1 cellular context compared by ENCODE assay signal in the genomic region with DNA sequence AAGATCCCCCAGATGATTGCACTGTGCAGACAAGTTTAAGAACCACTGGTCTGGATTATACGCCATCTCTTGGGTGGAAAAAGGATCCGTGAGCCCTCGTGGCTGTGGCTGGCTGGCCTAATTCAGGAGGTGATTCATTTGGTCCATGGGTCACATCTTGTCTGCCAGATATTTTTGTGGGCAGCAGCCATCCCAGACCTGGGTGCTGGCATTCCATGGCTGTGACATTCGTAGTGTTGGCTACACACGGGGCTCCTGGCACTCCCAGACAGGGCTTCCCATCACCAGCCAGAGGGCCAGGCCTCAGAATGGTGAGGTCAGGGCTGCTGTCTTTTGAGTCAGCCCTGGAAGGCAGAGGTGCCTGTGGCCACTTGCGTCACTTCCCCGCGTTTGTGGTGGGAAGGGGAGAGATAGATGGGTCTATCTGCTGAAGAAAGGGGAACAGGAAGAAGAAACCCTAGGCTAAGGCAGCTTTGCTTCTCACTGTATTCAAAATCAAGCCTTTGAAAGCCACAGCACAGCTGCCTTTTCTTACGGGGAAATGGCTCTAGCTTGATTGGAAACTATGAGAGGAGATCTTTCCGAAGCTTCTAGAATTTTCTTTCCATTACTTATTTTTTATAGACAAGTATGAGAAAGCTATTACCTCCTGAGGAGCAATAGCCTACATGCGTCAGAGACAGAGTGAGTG.
TF ChIP-seq lines count a peak whose summit lies in the region.

No MANE protein-coding gene starts in this region.

TF ChIP-seq in K562, 482 proteins besides CTCF, POLR2A, EP300 and RAD21 (continued from another document and continues in another):
- TF ChIP-seq, protein P1, sequence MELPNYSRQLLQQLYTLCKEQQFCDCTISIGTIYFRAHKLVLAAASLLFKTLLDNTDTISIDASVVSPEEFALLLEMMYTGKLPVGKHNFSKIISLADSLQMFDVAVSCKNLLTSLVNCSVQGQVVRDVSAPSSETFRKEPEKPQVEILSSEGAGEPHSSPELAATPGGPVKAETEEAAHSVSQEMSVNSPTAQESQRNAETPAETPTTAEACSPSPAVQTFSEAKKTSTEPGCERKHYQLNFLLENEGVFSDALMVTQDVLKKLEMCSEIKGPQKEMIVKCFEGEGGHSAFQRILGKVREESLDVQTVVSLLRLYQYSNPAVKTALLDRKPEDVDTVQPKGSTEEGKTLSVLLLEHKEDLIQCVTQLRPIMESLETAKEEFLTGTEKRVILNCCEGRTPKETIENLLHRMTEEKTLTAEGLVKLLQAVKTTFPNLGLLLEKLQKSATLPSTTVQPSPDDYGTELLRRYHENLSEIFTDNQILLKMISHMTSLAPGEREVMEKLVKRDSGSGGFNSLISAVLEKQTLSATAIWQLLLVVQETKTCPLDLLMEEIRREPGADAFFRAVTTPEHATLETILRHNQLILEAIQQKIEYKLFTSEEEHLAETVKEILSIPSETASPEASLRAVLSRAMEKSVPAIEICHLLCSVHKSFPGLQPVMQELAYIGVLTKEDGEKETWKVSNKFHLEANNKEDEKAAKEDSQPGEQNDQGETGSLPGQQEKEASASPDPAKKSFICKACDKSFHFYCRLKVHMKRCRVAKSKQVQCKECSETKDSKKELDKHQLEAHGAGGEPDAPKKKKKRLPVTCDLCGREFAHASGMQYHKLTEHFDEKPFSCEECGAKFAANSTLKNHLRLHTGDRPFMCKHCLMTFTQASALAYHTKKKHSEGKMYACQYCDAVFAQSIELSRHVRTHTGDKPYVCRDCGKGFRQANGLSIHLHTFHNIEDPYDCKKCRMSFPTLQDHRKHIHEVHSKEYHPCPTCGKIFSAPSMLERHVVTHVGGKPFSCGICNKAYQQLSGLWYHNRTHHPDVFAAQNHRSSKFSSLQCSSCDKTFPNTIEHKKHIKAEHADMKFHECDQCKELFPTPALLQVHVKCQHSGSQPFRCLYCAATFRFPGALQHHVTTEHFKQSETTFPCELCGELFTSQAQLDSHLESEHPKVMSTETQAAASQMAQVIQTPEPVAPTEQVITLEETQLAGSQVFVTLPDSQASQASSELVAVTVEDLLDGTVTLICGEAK (IDR thresholded peaks at IDR 0.05), result peak; percentile 54; the same call in 1 of the 2 replicates
- TF ChIP-seq, protein P1 (CRISPR knock-in tag; IDR thresholded peaks at IDR 0.05), result no peak
- TF ChIP-seq, protein P2, sequence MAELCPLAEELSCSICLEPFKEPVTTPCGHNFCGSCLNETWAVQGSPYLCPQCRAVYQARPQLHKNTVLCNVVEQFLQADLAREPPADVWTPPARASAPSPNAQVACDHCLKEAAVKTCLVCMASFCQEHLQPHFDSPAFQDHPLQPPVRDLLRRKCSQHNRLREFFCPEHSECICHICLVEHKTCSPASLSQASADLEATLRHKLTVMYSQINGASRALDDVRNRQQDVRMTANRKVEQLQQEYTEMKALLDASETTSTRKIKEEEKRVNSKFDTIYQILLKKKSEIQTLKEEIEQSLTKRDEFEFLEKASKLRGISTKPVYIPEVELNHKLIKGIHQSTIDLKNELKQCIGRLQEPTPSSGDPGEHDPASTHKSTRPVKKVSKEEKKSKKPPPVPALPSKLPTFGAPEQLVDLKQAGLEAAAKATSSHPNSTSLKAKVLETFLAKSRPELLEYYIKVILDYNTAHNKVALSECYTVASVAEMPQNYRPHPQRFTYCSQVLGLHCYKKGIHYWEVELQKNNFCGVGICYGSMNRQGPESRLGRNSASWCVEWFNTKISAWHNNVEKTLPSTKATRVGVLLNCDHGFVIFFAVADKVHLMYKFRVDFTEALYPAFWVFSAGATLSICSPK (IDR thresholded peaks at IDR 0.05; ENCODE audit: borderline replicate concordance), result no peak
- TF ChIP-seq TBP (optimal IDR thresholded peaks at IDR 0.05; ENCODE audit: low read depth, low read length) (no peak), CSDE1 (IDR thresholded peaks at IDR 0.05) (no peak), ZEB2 (IDR thresholded peaks at IDR 0.05) (no peak), SMAD3 (CRISPR knock-in tag; conservative IDR thresholded peaks at IDR 0.05) (0 out of 2 replicates have a peak, but pooled peaks have one; percentile 22), SMAD4 (CRISPR knock-in tag; conservative IDR thresholded peaks at IDR 0.05) (peak; percentile 69; the same call in 1 of the 2 replicates), ZNF766 (CRISPR knock-in tag; conservative IDR thresholded peaks at IDR 0.05) (peak; percentile 86), ZNF551 (CRISPR knock-in tag; IDR thresholded peaks at IDR 0.05) (no peak), ZC3H4 (CRISPR knock-in tag; IDR thresholded peaks at IDR 0.05; ENCODE audit: borderline replicate concordance) (no peak), XRCC4 (IDR thresholded peaks at IDR 0.05; ENCODE audit: extremely low read depth, insufficient read depth, insufficient read length) (no peak), PTRF (tag; IDR thresholded peaks at IDR 0.05) (no peak)
- TF ChIP-seq, protein P3, sequence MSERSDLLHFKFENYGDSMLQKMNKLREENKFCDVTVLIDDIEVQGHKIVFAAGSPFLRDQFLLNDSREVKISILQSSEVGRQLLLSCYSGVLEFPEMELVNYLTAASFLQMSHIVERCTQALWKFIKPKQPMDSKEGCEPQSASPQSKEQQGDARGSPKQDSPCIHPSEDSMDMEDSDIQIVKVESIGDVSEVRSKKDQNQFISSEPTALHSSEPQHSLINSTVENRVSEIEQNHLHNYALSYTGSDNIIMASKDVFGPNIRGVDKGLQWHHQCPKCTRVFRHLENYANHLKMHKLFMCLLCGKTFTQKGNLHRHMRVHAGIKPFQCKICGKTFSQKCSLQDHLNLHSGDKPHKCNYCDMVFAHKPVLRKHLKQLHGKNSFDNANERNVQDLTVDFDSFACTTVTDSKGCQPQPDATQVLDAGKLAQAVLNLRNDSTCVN (CRISPR knock-in tag; IDR thresholded peaks at IDR 0.05), result no peak
- TF ChIP-seq, protein P4, sequence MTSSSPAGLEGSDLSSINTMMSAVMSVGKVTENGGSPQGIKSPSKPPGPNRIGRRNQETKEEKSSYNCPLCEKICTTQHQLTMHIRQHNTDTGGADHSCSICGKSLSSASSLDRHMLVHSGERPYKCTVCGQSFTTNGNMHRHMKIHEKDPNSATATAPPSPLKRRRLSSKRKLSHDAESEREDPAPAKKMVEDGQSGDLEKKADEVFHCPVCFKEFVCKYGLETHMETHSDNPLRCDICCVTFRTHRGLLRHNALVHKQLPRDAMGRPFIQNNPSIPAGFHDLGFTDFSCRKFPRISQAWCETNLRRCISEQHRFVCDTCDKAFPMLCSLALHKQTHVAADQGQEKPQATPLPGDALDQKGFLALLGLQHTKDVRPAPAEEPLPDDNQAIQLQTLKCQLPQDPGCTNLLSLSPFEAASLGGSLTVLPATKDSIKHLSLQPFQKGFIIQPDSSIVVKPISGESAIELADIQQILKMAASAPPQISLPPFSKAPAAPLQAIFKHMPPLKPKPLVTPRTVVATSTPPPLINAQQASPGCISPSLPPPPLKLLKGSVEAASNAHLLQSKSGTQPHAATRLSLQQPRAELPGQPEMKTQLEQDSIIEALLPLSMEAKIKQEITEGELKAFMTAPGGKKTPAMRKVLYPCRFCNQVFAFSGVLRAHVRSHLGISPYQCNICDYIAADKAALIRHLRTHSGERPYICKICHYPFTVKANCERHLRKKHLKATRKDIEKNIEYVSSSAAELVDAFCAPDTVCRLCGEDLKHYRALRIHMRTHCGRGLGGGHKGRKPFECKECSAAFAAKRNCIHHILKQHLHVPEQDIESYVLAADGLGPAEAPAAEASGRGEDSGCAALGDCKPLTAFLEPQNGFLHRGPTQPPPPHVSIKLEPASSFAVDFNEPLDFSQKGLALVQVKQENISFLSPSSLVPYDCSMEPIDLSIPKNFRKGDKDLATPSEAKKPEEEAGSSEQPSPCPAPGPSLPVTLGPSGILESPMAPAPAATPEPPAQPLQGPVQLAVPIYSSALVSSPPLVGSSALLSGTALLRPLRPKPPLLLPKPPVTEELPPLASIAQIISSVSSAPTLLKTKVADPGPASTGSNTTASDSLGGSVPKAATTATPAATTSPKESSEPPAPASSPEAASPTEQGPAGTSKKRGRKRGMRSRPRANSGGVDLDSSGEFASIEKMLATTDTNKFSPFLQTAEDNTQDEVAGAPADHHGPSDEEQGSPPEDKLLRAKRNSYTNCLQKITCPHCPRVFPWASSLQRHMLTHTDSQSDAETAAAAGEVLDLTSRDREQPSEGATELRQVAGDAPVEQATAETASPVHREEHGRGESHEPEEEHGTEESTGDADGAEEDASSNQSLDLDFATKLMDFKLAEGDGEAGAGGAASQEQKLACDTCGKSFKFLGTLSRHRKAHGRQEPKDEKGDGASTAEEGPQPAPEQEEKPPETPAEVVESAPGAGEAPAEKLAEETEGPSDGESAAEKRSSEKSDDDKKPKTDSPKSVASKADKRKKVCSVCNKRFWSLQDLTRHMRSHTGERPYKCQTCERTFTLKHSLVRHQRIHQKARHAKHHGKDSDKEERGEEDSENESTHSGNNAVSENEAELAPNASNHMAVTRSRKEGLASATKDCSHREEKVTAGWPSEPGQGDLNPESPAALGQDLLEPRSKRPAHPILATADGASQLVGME (CRISPR knock-in tag; IDR thresholded peaks at IDR 0.05), result 0 out of 2 replicates have a peak, but pooled peaks have one; percentile 63
- TF ChIP-seq, protein P5, sequence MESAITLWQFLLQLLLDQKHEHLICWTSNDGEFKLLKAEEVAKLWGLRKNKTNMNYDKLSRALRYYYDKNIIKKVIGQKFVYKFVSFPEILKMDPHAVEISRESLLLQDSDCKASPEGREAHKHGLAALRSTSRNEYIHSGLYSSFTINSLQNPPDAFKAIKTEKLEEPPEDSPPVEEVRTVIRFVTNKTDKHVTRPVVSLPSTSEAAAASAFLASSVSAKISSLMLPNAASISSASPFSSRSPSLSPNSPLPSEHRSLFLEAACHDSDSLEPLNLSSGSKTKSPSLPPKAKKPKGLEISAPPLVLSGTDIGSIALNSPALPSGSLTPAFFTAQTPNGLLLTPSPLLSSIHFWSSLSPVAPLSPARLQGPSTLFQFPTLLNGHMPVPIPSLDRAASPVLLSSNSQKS (CRISPR knock-in tag; IDR thresholded peaks at IDR 0.05), result no peak
- TF ChIP-seq, protein P6, sequence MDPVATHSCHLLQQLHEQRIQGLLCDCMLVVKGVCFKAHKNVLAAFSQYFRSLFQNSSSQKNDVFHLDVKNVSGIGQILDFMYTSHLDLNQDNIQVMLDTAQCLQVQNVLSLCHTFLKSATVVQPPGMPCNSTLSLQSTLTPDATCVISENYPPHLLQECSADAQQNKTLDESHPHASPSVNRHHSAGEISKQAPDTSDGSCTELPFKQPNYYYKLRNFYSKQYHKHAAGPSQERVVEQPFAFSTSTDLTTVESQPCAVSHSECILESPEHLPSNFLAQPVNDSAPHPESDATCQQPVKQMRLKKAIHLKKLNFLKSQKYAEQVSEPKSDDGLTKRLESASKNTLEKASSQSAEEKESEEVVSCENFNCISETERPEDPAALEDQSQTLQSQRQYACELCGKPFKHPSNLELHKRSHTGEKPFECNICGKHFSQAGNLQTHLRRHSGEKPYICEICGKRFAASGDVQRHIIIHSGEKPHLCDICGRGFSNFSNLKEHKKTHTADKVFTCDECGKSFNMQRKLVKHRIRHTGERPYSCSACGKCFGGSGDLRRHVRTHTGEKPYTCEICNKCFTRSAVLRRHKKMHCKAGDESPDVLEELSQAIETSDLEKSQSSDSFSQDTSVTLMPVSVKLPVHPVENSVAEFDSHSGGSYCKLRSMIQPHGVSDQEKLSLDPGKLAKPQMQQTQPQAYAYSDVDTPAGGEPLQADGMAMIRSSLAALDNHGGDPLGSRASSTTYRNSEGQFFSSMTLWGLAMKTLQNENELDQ (CRISPR knock-in tag; IDR thresholded peaks at IDR 0.05; ENCODE audit: borderline replicate concordance), result no peak
- TF ChIP-seq, protein P7, sequence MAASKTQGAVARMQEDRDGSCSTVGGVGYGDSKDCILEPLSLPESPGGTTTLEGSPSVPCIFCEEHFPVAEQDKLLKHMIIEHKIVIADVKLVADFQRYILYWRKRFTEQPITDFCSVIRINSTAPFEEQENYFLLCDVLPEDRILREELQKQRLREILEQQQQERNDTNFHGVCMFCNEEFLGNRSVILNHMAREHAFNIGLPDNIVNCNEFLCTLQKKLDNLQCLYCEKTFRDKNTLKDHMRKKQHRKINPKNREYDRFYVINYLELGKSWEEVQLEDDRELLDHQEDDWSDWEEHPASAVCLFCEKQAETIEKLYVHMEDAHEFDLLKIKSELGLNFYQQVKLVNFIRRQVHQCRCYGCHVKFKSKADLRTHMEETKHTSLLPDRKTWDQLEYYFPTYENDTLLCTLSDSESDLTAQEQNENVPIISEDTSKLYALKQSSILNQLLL (CRISPR knock-in tag; IDR thresholded peaks at IDR 0.05; ENCODE audit: borderline replicate concordance), result no peak
